Comparison of ENCODE assay signal across 2 cellular contexts in genomic region chr13:80585531-80585930, GRCh38.
TF ChIP-seq lines count a peak whose summit lies in the region.

No MANE protein-coding gene starts in this region.

TF ChIP-seq in K562, 482 proteins besides CTCF, POLR2A, EP300 and RAD21:
- TF ChIP-seq CREM (IDR thresholded peaks at IDR 0.05; ENCODE audit: low read depth) (no peak), ZNF699 (CRISPR knock-in tag; IDR thresholded peaks at IDR 0.05; ENCODE audit: insufficient replicate concordance) (no peak), SNRNP70 (optimal IDR thresholded peaks at IDR 0.05; ENCODE audit: low read depth, low read length) (no peak), NFXL1 (CRISPR knock-in tag; IDR thresholded peaks at IDR 0.05) (no peak), ZNF280B (CRISPR knock-in tag; IDR thresholded peaks at IDR 0.05) (no peak), SMAD4 (CRISPR knock-in tag; conservative IDR thresholded peaks at IDR 0.05) (no peak), NUFIP1 (IDR thresholded peaks at IDR 0.05; ENCODE audit: partially characterized antibody) (no peak), SRSF1 (IDR thresholded peaks at IDR 0.05; ENCODE audit: low read depth, low read length) (no peak), ZBTB43 (CRISPR knock-in tag; IDR thresholded peaks at IDR 0.05) (no peak), GTF2F1 (IDR thresholded peaks at IDR 0.05; ENCODE audit: low read depth, low read length) (no peak), EP400 (IDR thresholded peaks at IDR 0.05) (no peak), RNF2 (IDR thresholded peaks at IDR 0.05) (no peak), CREB3 (tag; conservative IDR thresholded peaks at IDR 0.05; ENCODE audit: low read depth) (no peak), GATAD2A (IDR thresholded peaks at IDR 0.05) (no peak), SMAD3 (CRISPR knock-in tag; conservative IDR thresholded peaks at IDR 0.05) (no peak)

TF ChIP-seq in SK-N-SH, 30 proteins besides CTCF, POLR2A, EP300 and RAD21:
- TF ChIP-seq PBX3 (IDR thresholded peaks at IDR 0.05), result no peak
TF ChIP-seq in SK-N-SH: peak in this region for 0.
